Comparison of ENCODE assay signal across 26 cellular contexts in genomic region chr6:7475081-7475480, GRCh38.
"Had no signal": no experiment of that assay in that cellular context is flagged by ENCODE, and none has a peak within 500 bp of the region (broad histone marks: within the 10 kb centered on the region; RNA-seq: fewer than 3 reads in every experiment).

No MANE protein-coding gene starts in this region.

- H3K4me1 ChIP-seq: gastroesophageal sphincter, lower lobe of right lung had no signal

- ATAC-seq: esophagus mucosa; gastroesophageal sphincter; heart left ventricle; left cardiac atrium; left lung; left ventricle myocardium superior; lower lobe of right lung; naive thymus-derived CD4-positive, alpha-beta T cell had no signal

- H3K36me3 ChIP-seq: esophagus squamous epithelium, gastroesophageal sphincter, heart left ventricle, left lung, lower lobe of right lung had no signal

- H3K27ac ChIP-seq: coronary artery, dorsolateral prefrontal cortex, epithelial cell of prostate, gastroesophageal sphincter, heart left ventricle, hepatocyte, left lung, lower lobe of right lung had no signal

- H3K4me3 ChIP-seq: coronary artery, dorsolateral prefrontal cortex, esophagus squamous epithelium, gastroesophageal sphincter, heart left ventricle, hepatocyte, left lung, lower lobe of right lung had no signal

- H3K9me3 ChIP-seq: esophagus squamous epithelium, gastroesophageal sphincter, heart left ventricle, left lung, lower lobe of right lung had no signal

- FAIRE-seq: colon, endothelial cell of umbilical vein, frontal cortex had no signal

- H3K27me3 ChIP-seq: dorsolateral prefrontal cortex, esophagus squamous epithelium, gastroesophageal sphincter, heart left ventricle, hepatocyte, left lung had no signal

- DNase-seq: dermis blood vessel endothelial cell; dorsolateral prefrontal cortex; effector CD4-positive, alpha-beta T cell; effector memory CD4-positive, alpha-beta T cell; erythroblast; esophagus squamous epithelium; foreskin fibroblast; heart left ventricle; hypothalamus; immature natural killer cell; islet precursor cell; left cardiac atrium; left lung; left ventricle myocardium superior; lower lobe of right lung; mesendoderm; midbrain; naive thymus-derived CD4-positive, alpha-beta T cell had no signal
